ENCODE assay signal across 8 cellular contexts in genomic region chr7:149624419-149625338, GRCh38.
DNase-seq lines count a peak whose midpoint lies in the region; ATAC-seq and TF ChIP-seq lines count a peak whose summit lies in the region.

No MANE protein-coding gene starts in this region.

- peak overlapping the region; percentile 78 for H3K27ac Mint-ChIP-seq in HFFc6

- POLR2A ChIA-PET in GM10248 (lab: Yijun Ruan, JAX), result interaction anchor here (0.6 to 0.8 kb wide), 2 partner anchors 357 to 363 kb away, joined by 3 to 4 read pairs; partner anchors contain the start of gene ZNF783

- H3K4me1 ChIP-seq in testis, result peaks cover 7% of the 10 kb centered on the region

- H3K27me3 Mint-ChIP-seq in HFFc6 (ENCODE audit: insufficient read depth), result peaks cover 8% of the 10 kb centered on the region; the same call in 1 of the 2 replicates

- no peaks in the 10 kb centered on the region for H3K9me3 Mint-ChIP-seq in HFFc6

- intact Hi-C loops in testis (cut with DNase I; ENCODE audit: low total_unique reads), result no loop called here

- TF ChIP-seq CTCF in GM10248 (IDR thresholded peaks at IDR 0.05; ENCODE audit: control extremely low read depth, extremely low read depth, low read depth, missing control alignments) (peak; percentile 93), HFFc6 (IDR thresholded peaks at IDR 0.05) (peak; percentile 95), omental fat pad (IDR thresholded peaks at IDR 0.05) (peak in 2 of 3 donors; percentile 88 to 89), testis (IDR thresholded peaks at IDR 0.05) (peak; percentile 95 to 99 (median 98))

- H3K27ac ChIP-seq in testis, result peak overlapping the region; percentile 71 to 82

- in situ Hi-C loops in SK-MEL-5 (cut with HindIII; ENCODE audit: low pct_unique_long_range_greater_than_20kb, low sequenced_read_pairs), result no loop called here

- peak; percentile 92 for DNase-seq in GM10248 (ENCODE audit: extremely low spot score)
- peak; percentile 93 for DNase-seq in HFFc6
- peak; percentile 97 for DNase-seq in NAMALWA (ENCODE audit: low spot score)
- DNase-seq in SK-MEL-5 (ENCODE audit: low read depth, low spot score), result peak; percentile 96
- peak; percentile 91 for DNase-seq in activated naive CD4-positive, alpha-beta T cell treated with anti-CD3 and anti-CD28 coated beads, Interleukin-2, amount 50 U/mL, for 16 hours
- peak; percentile 91 for DNase-seq in glomerular visceral epithelial cell (ENCODE audit: extremely low spot score)
- peak; percentile 79 for DNase-seq in omental fat pad (ENCODE audit: low spot score)
- peak; percentile 96 for DNase-seq in testis

- no peaks in the 10 kb centered on the region for H3K27me3 ChIP-seq in testis

- H3K4me3 ChIP-seq in testis, result peak overlapping the region; percentile 97 to 99

- 1 to 4% methylated on average over 11 to 97 of the region's 97 CpGs for WGBS in testis, 2 donors

- H3K9me3 ChIP-seq in testis, result no peaks in the 10 kb centered on the region

- TF ChIP-seq POLR2A in testis (IDR thresholded peaks at IDR 0.05), result no peak

- ATAC-seq in omental fat pad (ENCODE audit: low FRiP score), result peak; percentile 98

- no peaks in the 10 kb centered on the region for H3K36me3 ChIP-seq in testis (ENCODE audit: low read depth, missing control alignments)

- H3K4me3 Mint-ChIP-seq in HFFc6, result peak overlapping the region; percentile 85

- peaks cover 34% of the 10 kb centered on the region for H3K4me1 Mint-ChIP-seq in HFFc6 (ENCODE audit: low read depth)

- peaks cover 14% of the 10 kb centered on the region; the same call in 1 of the 2 replicates for H3K36me3 Mint-ChIP-seq in HFFc6 (ENCODE audit: low read depth)

- CTCF ChIA-PET in GM10248 (lab: Yijun Ruan, JAX), result interaction anchor here (0.7 to 3.5 kb wide), 46 partner anchors 9 to 559 kb away, joined by 3 to 29 read pairs (median 4); partner anchors contain the start of genes ZNF282, ZNF777 and ZNF783

Comparison
In these comparisons a context has a peak if more than half of its experiments do, and no peak if none do; other contexts are left out.
1. Peak in every context shown above with its lines: DNase-seq, ATAC-seq, H3K4me3 ChIP-seq and H3K27ac ChIP-seq.